8 cellular contexts compared by ENCODE assay signal in the genomic region with DNA sequence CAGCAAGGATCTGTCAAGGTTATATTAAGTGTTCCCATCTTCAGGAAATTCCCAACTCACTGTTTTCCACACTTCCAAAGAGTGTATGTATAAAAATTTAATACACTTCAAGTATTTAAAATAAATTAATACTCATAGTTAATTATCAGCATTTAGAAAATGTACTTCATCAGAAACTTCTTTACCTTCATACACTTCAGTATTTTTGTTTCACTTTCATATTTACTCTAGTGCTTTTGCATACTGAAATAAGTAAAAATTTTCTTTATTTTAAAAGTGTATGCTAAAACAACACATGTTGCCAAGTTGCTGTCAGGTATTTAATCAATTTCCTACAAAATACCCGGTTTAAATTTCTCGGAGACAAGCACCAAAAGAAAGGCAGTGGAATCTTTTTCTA. TPM values are rescaled to one million over a fixed set of nuclear protein-coding genes. Genes with fewer than 3 reads are reported as not detected.
DNase-seq lines count a peak whose midpoint lies in the region; ATAC-seq, FAIRE-seq and TF ChIP-seq lines count a peak whose summit lies in the region.

No MANE protein-coding gene starts in this region.

- no peak for TF ChIP-seq CTCF in A549 (IDR thresholded peaks at IDR 0.05)

- peak overlapping the region; percentile 23; the same call in 1 of the 2 replicates for H3K9ac ChIP-seq in Karpas-422 (ENCODE audit: low read length)

- no peak overlapping the region for H3K27ac ChIP-seq in A549
- 0 out of 2 replicates have a peak overlapping the region, but pooled peaks have one; percentile 5 for H3K27ac ChIP-seq in Karpas-422 (ENCODE audit: low read length)

- H3K4me1 ChIP-seq in A549 (peaks cover 49% of the 10 kb centered on the region), Karpas-422 (ENCODE audit: low read length) (peaks cover 30% of the 10 kb centered on the region), HAP-1 (peaks cover 5% of the 10 kb centered on the region)

- peak; percentile 59 for FAIRE-seq in A549 (lab: Jason Lieb, UNC)

- H3K27me3 ChIP-seq in Karpas-422 (ENCODE audit: low read length) (no peaks in the 10 kb centered on the region), HAP-1 (ENCODE audit: low read depth) (no peaks in the 10 kb centered on the region)

- CTCF ChIA-PET in A549 (lab: Yijun Ruan, JAX), result interaction anchor here (0.6 kb wide), 1 partner anchor 746 kb away, joined by 3 read pairs; no protein-coding TSS in a partner anchor

- H3K4me2 ChIP-seq in A549 (peak overlapping the region; percentile 76), Karpas-422 (ENCODE audit: low read depth, low read length, poor library complexity, severe bottlenecking) (peak overlapping the region; percentile 80)

- in situ Hi-C loops in HAP-1 (cut with MboI; ENCODE audit: low sequenced_read_pairs), result no loop called here

- H4K20me1 ChIP-seq in Karpas-422 (ENCODE audit: insufficient read depth, low read depth, low read length), result no peaks in the 10 kb centered on the region

- whole genome bisulfite sequencing in A549 (ENCODE audit: missing lambda C conversion rate), result 9% methylated on average over 2 of the region's 2 CpGs

- POLR2A ChIA-PET in A549 (lab: Yijun Ruan, JAX), result no interaction called here

- H3K4me3 ChIP-seq in A549 (peak overlapping the region; percentile 35), Karpas-422 (ENCODE audit: low read length) (peak overlapping the region; percentile 48), HAP-1 (no peak overlapping the region)

- H3K9me3 ChIP-seq in A549 (no peaks in the 10 kb centered on the region), Karpas-422 (ENCODE audit: low read length) (no peaks in the 10 kb centered on the region), HAP-1 (no peaks in the 10 kb centered on the region)

- ATAC-seq in A549 (no peak), GM19395 (IDR thresholded peaks at IDR 0.05; ENCODE audit: unreplicated experiment) (peak; percentile 69), HG02938 (IDR thresholded peaks at IDR 0.05; ENCODE audit: unreplicated experiment) (no peak)

- no peak for TF ChIP-seq RAD21 in A549 (conservative IDR thresholded peaks at IDR 0.05 in 1 of 2, IDR thresholded peaks at IDR 0.05 in 1 of 2)

- no peak for DNase-seq in A549 (ENCODE audit: low read depth in 1 of 2, low spot score in 1 of 2)
- DNase-seq in Karpas-422, result no peak
- DNase-seq in fibroblast of peridontal ligament (ENCODE audit: extremely low read depth), result peak; percentile 30
- DNase-seq in NCI-H146 (lab: John Stamatoyannopoulos, UW), result no peak
- no peak for DNase-seq in Kasumi-1 (lab: John Stamatoyannopoulos, UW)
- DNase-seq in HAP-1 (ENCODE audit: low spot score in 2 of 2), result no peak

- TF ChIP-seq POLR2A in A549 (IDR thresholded peaks at IDR 0.05; ENCODE audit: low read length), result no peak

- peaks cover 96% of the 10 kb centered on the region for H3K79me2 ChIP-seq in Karpas-422 (ENCODE audit: low read length)

- H3K9me2 ChIP-seq in Karpas-422 (replicated peaks; ENCODE audit: insufficient read depth, low read length), result no peaks in the 10 kb centered on the region

- H2AFZ ChIP-seq in Karpas-422 (ENCODE audit: low read length), result no peak overlapping the region

- no peak for TF ChIP-seq EP300 in A549 (IDR thresholded peaks at IDR 0.05)

- peaks cover 8% of the 10 kb centered on the region; the same call in 1 of the 2 replicates for H3K36me3 ChIP-seq in Karpas-422 (ENCODE audit: insufficient read depth, low read length)
- H3K36me3 ChIP-seq in HAP-1 (replicated peaks), result no peaks in the 10 kb centered on the region

TF ChIP-seq in A549, 52 proteins besides CTCF, POLR2A, EP300 and RAD21:
- TF ChIP-seq RNF2 (IDR thresholded peaks at IDR 0.05; ENCODE audit: borderline replicate concordance, low read depth) (no peak), POLR2AphosphoS2 (conservative IDR thresholded peaks at IDR 0.05; ENCODE audit: low read length) (no peak), CHD4 (IDR thresholded peaks at IDR 0.05; ENCODE audit: borderline replicate concordance) (no peak), ZFP36 (IDR thresholded peaks at IDR 0.05; ENCODE audit: borderline replicate concordance, partially characterized antibody) (no peak), SREBF2 (IDR thresholded peaks at IDR 0.05) (no peak), HOXB5 (CRISPR knock-in tag; IDR thresholded peaks at IDR 0.05) (no peak), CBX2 (IDR thresholded peaks at IDR 0.05; ENCODE audit: borderline replicate concordance, low read depth) (no peak), FOXS1 (CRISPR knock-in tag; IDR thresholded peaks at IDR 0.05) (no peak), SMC3 (IDR thresholded peaks at IDR 0.05) (no peak), RCOR1 (IDR thresholded peaks at IDR 0.05; ENCODE audit: low read depth, low read length) (no peak), PHF8 (IDR thresholded peaks at IDR 0.05; ENCODE audit: borderline replicate concordance, low read depth) (no peak), ZC3H11A (IDR thresholded peaks at IDR 0.05) (no peak), MAFK (IDR thresholded peaks at IDR 0.05; ENCODE audit: partially characterized antibody) (no peak), HEYL (CRISPR knock-in tag; IDR thresholded peaks at IDR 0.05) (no peak), EHF (CRISPR knock-in tag; IDR thresholded peaks at IDR 0.05) (no peak)
- TF ChIP-seq, protein P1, sequence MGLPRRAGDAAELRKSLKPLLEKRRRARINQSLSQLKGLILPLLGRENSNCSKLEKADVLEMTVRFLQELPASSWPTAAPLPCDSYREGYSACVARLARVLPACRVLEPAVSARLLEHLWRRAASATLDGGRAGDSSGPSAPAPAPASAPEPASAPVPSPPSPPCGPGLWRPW (IDR thresholded peaks at IDR 0.05), result no peak
- TF ChIP-seq, protein P2, sequence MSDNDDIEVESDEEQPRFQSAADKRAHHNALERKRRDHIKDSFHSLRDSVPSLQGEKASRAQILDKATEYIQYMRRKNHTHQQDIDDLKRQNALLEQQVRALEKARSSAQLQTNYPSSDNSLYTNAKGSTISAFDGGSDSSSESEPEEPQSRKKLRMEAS (IDR thresholded peaks at IDR 0.05), result no peak
- TF ChIP-seq, protein P3, sequence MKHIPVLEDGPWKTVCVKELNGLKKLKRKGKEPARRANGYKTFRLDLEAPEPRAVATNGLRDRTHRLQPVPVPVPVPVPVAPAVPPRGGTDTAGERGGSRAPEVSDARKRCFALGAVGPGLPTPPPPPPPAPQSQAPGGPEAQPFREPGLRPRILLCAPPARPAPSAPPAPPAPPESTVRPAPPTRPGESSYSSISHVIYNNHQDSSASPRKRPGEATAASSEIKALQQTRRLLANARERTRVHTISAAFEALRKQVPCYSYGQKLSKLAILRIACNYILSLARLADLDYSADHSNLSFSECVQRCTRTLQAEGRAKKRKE (CRISPR knock-in tag; IDR thresholded peaks at IDR 0.05; ENCODE audit: low read depth), result no peak
- TF ChIP-seq, protein P4, sequence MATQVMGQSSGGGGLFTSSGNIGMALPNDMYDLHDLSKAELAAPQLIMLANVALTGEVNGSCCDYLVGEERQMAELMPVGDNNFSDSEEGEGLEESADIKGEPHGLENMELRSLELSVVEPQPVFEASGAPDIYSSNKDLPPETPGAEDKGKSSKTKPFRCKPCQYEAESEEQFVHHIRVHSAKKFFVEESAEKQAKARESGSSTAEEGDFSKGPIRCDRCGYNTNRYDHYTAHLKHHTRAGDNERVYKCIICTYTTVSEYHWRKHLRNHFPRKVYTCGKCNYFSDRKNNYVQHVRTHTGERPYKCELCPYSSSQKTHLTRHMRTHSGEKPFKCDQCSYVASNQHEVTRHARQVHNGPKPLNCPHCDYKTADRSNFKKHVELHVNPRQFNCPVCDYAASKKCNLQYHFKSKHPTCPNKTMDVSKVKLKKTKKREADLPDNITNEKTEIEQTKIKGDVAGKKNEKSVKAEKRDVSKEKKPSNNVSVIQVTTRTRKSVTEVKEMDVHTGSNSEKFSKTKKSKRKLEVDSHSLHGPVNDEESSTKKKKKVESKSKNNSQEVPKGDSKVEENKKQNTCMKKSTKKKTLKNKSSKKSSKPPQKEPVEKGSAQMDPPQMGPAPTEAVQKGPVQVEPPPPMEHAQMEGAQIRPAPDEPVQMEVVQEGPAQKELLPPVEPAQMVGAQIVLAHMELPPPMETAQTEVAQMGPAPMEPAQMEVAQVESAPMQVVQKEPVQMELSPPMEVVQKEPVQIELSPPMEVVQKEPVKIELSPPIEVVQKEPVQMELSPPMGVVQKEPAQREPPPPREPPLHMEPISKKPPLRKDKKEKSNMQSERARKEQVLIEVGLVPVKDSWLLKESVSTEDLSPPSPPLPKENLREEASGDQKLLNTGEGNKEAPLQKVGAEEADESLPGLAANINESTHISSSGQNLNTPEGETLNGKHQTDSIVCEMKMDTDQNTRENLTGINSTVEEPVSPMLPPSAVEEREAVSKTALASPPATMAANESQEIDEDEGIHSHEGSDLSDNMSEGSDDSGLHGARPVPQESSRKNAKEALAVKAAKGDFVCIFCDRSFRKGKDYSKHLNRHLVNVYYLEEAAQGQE (IDR thresholded peaks at IDR 0.05), result no peak
- TF ChIP-seq, protein P5, sequence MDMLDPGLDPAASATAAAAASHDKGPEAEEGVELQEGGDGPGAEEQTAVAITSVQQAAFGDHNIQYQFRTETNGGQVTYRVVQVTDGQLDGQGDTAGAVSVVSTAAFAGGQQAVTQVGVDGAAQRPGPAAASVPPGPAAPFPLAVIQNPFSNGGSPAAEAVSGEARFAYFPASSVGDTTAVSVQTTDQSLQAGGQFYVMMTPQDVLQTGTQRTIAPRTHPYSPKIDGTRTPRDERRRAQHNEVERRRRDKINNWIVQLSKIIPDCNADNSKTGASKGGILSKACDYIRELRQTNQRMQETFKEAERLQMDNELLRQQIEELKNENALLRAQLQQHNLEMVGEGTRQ (IDR thresholded peaks at IDR 0.05), result no peak

RNA-seq across cellular contexts. Expression of a gene that starts 16.5 kb away (rescaled TPM):
- 26.8 and 28.5 TPM in 2 replicates for polyA plus RNA-seq in A549 (2011; rRNA removed)
- polyA plus RNA-seq in A549 (2012; cell fraction: cytosol; rRNA removed), result 1.6 and 1.9 TPM in 2 replicates
- 3.7 and 5.4 TPM in 2 replicates for polyA plus RNA-seq in A549 (2012; cell fraction: nucleus; rRNA removed)
- 5.8 to 6.8 TPM (median 6.5 TPM) in 3 replicates for polyA plus RNA-seq in A549 (2017; fragmentation: RNase III; extraction: RNeasy Plus Mini Kit Qiagen cat#74134 plus additional on column Dnase treatment)
- 59.6 and 63.3 TPM in 2 replicates for polyA minus RNA-seq in A549 (2011; rRNA and poly(A)+ RNA removed)
- total RNA-seq in Karpas-422 (2014; rRNA removed; shearing (Covaris generic); ENCODE audit: low replicate concordance), result 24.5 and 42.7 TPM in 2 replicates
